Comparison of ENCODE assay signal across 1 cellular context in genomic region chr18:54261894-54262293, GRCh38.
TF ChIP-seq lines count a peak whose summit lies in the region.

No MANE protein-coding gene starts in this region.

TF ChIP-seq in K562, 482 proteins besides CTCF, POLR2A, EP300 and RAD21 (continued from another document):
- TF ChIP-seq ZBTB40 (IDR thresholded peaks at IDR 0.05), result 0 out of 2 replicates have a peak, but pooled peaks have one; percentile 27
- TF ChIP-seq ZBTB40 (CRISPR knock-in tag; IDR thresholded peaks at IDR 0.05), result no peak
- TF ChIP-seq DACH1 (IDR thresholded peaks at IDR 0.05; ENCODE audit: partially characterized antibody), result no peak
- peak; percentile 65 for TF ChIP-seq EGR1 (conservative IDR thresholded peaks at IDR 0.05)
TF ChIP-seq in K562: peak in this region for 3.
